Comparison of ENCODE assay signal across 25 cellular contexts in genomic region chr1:166464333-166464732, GRCh38.
DNase-seq lines count a peak whose midpoint lies in the region; ATAC-seq, FAIRE-seq and TF ChIP-seq lines count a peak whose summit lies in the region.
"Had no signal": no experiment of that assay in that cellular context is flagged by ENCODE, and none has a peak within 500 bp of the region (broad histone marks: within the 10 kb centered on the region; RNA-seq: fewer than 3 reads in every experiment).

No MANE protein-coding gene starts in this region.

- no peak overlapping the region for H3K4me2 ChIP-seq in K562 (ENCODE audit: insufficient read depth, low read length)
- H3K4me2 ChIP-seq: A549; BLaER1 treated with 17β-estradiol and CSF1 and Interleukin-3, amounts not matched to agents 10 nM and 100 nM had no signal

- POLR2A ChIA-PET in HEK293 (lab: Yijun Ruan, JAX), result no interaction called here
- POLR2A ChIA-PET in K562 (lab: Yijun Ruan, JAX), result interaction anchor here (1.3 kb wide), 1 partner anchor 15 kb away, joined by 3 read pairs; no protein-coding TSS in a partner anchor

- H3K27ac ChIP-seq in HEK293 (ENCODE audit: extremely low read depth, low read depth, low read length), result no peak overlapping the region
- no peak overlapping the region for H3K27ac ChIP-seq in K562 (ENCODE audit: extremely low read depth, low read depth, low read length)
- H3K27ac ChIP-seq: 22Rv1; A549; BLaER1 treated with 17β-estradiol and CSF1 and Interleukin-3, amounts not matched to agents 10 nM and 100 nM; C4-2B had no signal

- no peaks in the 10 kb centered on the region for H3K9me3 ChIP-seq in HEK293 (ENCODE audit: control insufficient read depth, insufficient read depth, low read depth, low read length)
- H3K9me3 ChIP-seq in K562 (replicated peaks; ENCODE audit: control insufficient read depth, insufficient read depth, low read depth, low read length), result no peaks in the 10 kb centered on the region
- H3K9me3 ChIP-seq: A549, Caco-2 had no signal

- no peaks in the 10 kb centered on the region for H3K27me3 ChIP-seq in K562 (ENCODE audit: control insufficient read depth in 2 of 2, insufficient read depth in 2 of 2, low read length in 2 of 2)
- H3K27me3 ChIP-seq: BLaER1 treated with 17β-estradiol and CSF1 and Interleukin-3, amounts not matched to agents 10 nM and 100 nM had no signal

- no peak overlapping the region for H3K9ac ChIP-seq in K562 (ENCODE audit: insufficient read depth in 1 of 2, low read depth in 2 of 2, low read length in 2 of 2)
- H3K9ac ChIP-seq: BLaER1 treated with 17β-estradiol and CSF1 and Interleukin-3, amounts not matched to agents 10 nM and 100 nM had no signal

- H3K36me3 Mint-ChIP-seq in T-helper 2 cell treated with Interferon-gamma antibody and Interleukin-4, amounts not matched to agents 5 μg/mL and 100 μg/mL, for 36 hours (ENCODE audit: low read depth), result no peaks in the 10 kb centered on the region
- H3K36me3 Mint-ChIP-seq: CD8-positive, alpha-beta T cell had no signal

- H3K27ac Mint-ChIP-seq in T-helper 2 cell treated with Interferon-gamma antibody and Interleukin-4, amounts not matched to agents 5 μg/mL and 100 μg/mL, for 36 hours, result no peak overlapping the region
- H3K27ac Mint-ChIP-seq: B cell; CD4-positive, alpha-beta T cell; CD8-positive, alpha-beta T cell had no signal

- peaks cover 6% of the 10 kb centered on the region for H3K4me1 ChIP-seq in HEK293 (ENCODE audit: control insufficient read depth, insufficient read depth, low read length)
- H3K4me1 ChIP-seq in K562 (replicated peaks in 1 of 2; ENCODE audit: control insufficient read depth in 2 of 2, insufficient read depth in 2 of 2, low read length in 2 of 2), result no peaks in the 10 kb centered on the region; a peak in 1 of 5 replicates
- H3K4me1 ChIP-seq: A549; BLaER1 treated with 17β-estradiol and CSF1 and Interleukin-3, amounts not matched to agents 10 nM and 100 nM; Caco-2 had no signal

- no peak for TF ChIP-seq RAD21 in K562 (CRISPR knock-in tag; conservative IDR thresholded peaks at IDR 0.05 in 1 of 2, IDR thresholded peaks at IDR 0.05 in 1 of 2)

- FAIRE-seq in D721Med (lab: Jason Lieb, UNC) (peak; percentile 77), K562 (lab: Jason Lieb, UNC) (no peak)
- FAIRE-seq: A549, GM12892, GM18507 had no signal

- intact Hi-C loops in K562 (cut with micrococcal nuclease), result no loop called here

- H4K20me1 ChIP-seq in K562 (replicated peaks; ENCODE audit: control insufficient read depth, insufficient read depth, low read length), result no peaks in the 10 kb centered on the region
- H4K20me1 ChIP-seq: BLaER1 treated with 17β-estradiol and CSF1 and Interleukin-3, amounts not matched to agents 10 nM and 100 nM had no signal

- H3K4me3 ChIP-seq in HEK293 (ENCODE audit: low read depth, low read length) (no peak overlapping the region), K562 (no peak overlapping the region)
- H3K4me3 ChIP-seq: A549; BLaER1 treated with 17β-estradiol and CSF1 and Interleukin-3, amounts not matched to agents 10 nM and 100 nM had no signal

- no peak for TF ChIP-seq CTCF in D721Med (IDR thresholded peaks at IDR 0.05; ENCODE audit: insufficient read depth, missing control alignments)
- TF ChIP-seq CTCF in HEK293 (tag by site-specific recombination; IDR thresholded peaks at IDR 0.05), result no peak
- no peak for TF ChIP-seq CTCF in K562 (IDR thresholded peaks at IDR 0.05 in 2 of 3, conservative IDR thresholded peaks at IDR 0.05 in 1 of 3; ENCODE audit: insufficient read depth in 2 of 3, low read depth in 1 of 3, low read length in 3 of 3)

- no peak for DNase-seq in D721Med (ENCODE audit: insufficient read length, low spot score)
- no peak for DNase-seq in K562 (ENCODE audit: extremely low read depth in 1 of 4, low spot score in 3 of 4)
- no peak for DNase-seq in T-helper 2 cell treated with Interferon-gamma antibody and Interleukin-4, amounts not matched to agents 5 μg/mL and 100 μg/mL, for 36 hours (ENCODE audit: low spot score)
- DNase-seq: AML-193; Caco-2; Calu3; CD4-positive, alpha-beta T cell; CD8-positive, alpha-beta T cell; DMS 273 treated with DMSO at 0.1 percent for 48 hours; DMS153; DMS53; DMS79; DND-41; EL; GDM1 had no signal

- H3K9me1 ChIP-seq in K562 (ENCODE audit: control insufficient read depth, insufficient read depth, low read length), result no peaks in the 10 kb centered on the region

- no peaks in the 10 kb centered on the region for H3K4me1 Mint-ChIP-seq in T-helper 2 cell treated with Interferon-gamma antibody and Interleukin-4, amounts not matched to agents 5 μg/mL and 100 μg/mL, for 36 hours (ENCODE audit: low read depth)
- H3K4me1 Mint-ChIP-seq: B cell had no signal

- no peak for ATAC-seq in K562
- ATAC-seq in GM19324 (IDR thresholded peaks at IDR 0.05; ENCODE audit: low FRiP score, unreplicated experiment), result no peak
- no peak for ATAC-seq in HG02798 (IDR thresholded peaks at IDR 0.05; ENCODE audit: poor library complexity, unreplicated experiment)
- ATAC-seq: A549; CD8-positive, alpha-beta T cell had no signal

- in situ Hi-C loops in K562 (cut with MboI), result no loop called here

- CTCF ChIA-PET in HEK293 (lab: Yijun Ruan, JAX) (interaction anchor here (2.1 kb wide), 1 partner anchor 14 kb away, joined by 11 read pairs; no protein-coding TSS in a partner anchor), K562 (lab: Yijun Ruan, JAX; ENCODE audit: low intra/inter-chr PET ratio) (no interaction called here)

- TF ChIP-seq POLR2A in K562 (conservative IDR thresholded peaks at IDR 0.05), result no peak

- no peak overlapping the region for H2AFZ ChIP-seq in K562 (ENCODE audit: low read depth, low read length)

- peaks cover 3% of the 10 kb centered on the region for H3K27me3 Mint-ChIP-seq in T-helper 2 cell treated with Interferon-gamma antibody and Interleukin-4, amounts not matched to agents 5 μg/mL and 100 μg/mL, for 36 hours (ENCODE audit: low read depth)

- H3K4me3 Mint-ChIP-seq in T-helper 2 cell treated with Interferon-gamma antibody and Interleukin-4, amounts not matched to agents 5 μg/mL and 100 μg/mL, for 36 hours, result no peak overlapping the region
- H3K4me3 Mint-ChIP-seq: B cell; CD4-positive, alpha-beta T cell; CD8-positive, alpha-beta T cell had no signal

- TF ChIP-seq EP300 in K562 (IDR thresholded peaks at IDR 0.05; ENCODE audit: low read length), result no peak

- H3K79me2 ChIP-seq in K562 (ENCODE audit: control insufficient read depth, insufficient read depth, low read length), result no peaks in the 10 kb centered on the region

- H3K36me3 ChIP-seq in HEK293 (ENCODE audit: control insufficient read depth in 2 of 2, insufficient read depth in 1 of 2, low read length in 2 of 2) (no peaks in the 10 kb centered on the region), K562 (ENCODE audit: control insufficient read depth, insufficient read depth, low read length) (no peaks in the 10 kb centered on the region)
- H3K36me3 ChIP-seq: BLaER1 treated with 17β-estradiol and CSF1 and Interleukin-3, amounts not matched to agents 10 nM and 100 nM had no signal

- no TSS peak for BruUV-seq in K562 (replicated peaks; lab: Mats Ljungman, UMichigan)

- WGBS in K562 (ENCODE audit: insufficient coverage, low coverage, missing lambda C conversion rate), result 67% methylated on average over 1 of the region's 1 CpG

- peaks cover 7% of the 10 kb centered on the region for H3K9me3 Mint-ChIP-seq in T-helper 2 cell treated with Interferon-gamma antibody and Interleukin-4, amounts not matched to agents 5 μg/mL and 100 μg/mL, for 36 hours

TF ChIP-seq in HEK293, 187 proteins besides CTCF, POLR2A, EP300 and RAD21:
- no peak for TF ChIP-seq RBAK (tag by site-specific recombination; IDR thresholded peaks at IDR 0.05)
- TF ChIP-seq ZNF561 (tag by site-specific recombination; IDR thresholded peaks at IDR 0.05; ENCODE audit: borderline replicate concordance), result no peak
- TF ChIP-seq ZNF791 (tag by site-specific recombination; IDR thresholded peaks at IDR 0.05), result peak; percentile 87
- TF ChIP-seq KLF1 (tag by site-specific recombination; IDR thresholded peaks at IDR 0.05), result no peak
- TF ChIP-seq ZNF23 (tag by site-specific recombination; IDR thresholded peaks at IDR 0.05; ENCODE audit: borderline replicate concordance), result no peak

TF ChIP-seq in K562, 482 proteins besides CTCF, POLR2A, EP300 and RAD21:
- TF ChIP-seq CEBPB (tag; IDR thresholded peaks at IDR 0.05), result no peak
- 0 out of 3 replicates have a peak, but pooled peaks of 1 of the 2 experiments have one; percentile 33 for TF ChIP-seq CBX3 (IDR thresholded peaks at IDR 0.05; ENCODE audit: borderline replicate concordance in 1 of 2, low read length in 2 of 2)
- TF ChIP-seq TRIM28 (IDR thresholded peaks at IDR 0.05), result peak; percentile 63; the same call in 1 of the 2 replicates
- 0 out of 2 replicates have a peak, but pooled peaks have one; percentile 40 for TF ChIP-seq CBX5 (IDR thresholded peaks at IDR 0.05; ENCODE audit: borderline replicate concordance, low read depth)
